Comparison of ENCODE assay signal across 1 cellular context in genomic region chr2:26059542-26059941, GRCh38.
TF ChIP-seq lines count a peak whose summit lies in the region.

No MANE protein-coding gene starts in this region.

TF ChIP-seq in GM12878, 131 proteins besides CTCF, POLR2A, EP300 and RAD21:
- no peak for TF ChIP-seq HDAC6 (IDR thresholded peaks at IDR 0.05; ENCODE audit: unreplicated experiment)
- TF ChIP-seq HSF1 (IDR thresholded peaks at IDR 0.05; ENCODE audit: low read depth, low read length): no peak
- TF ChIP-seq CBX3 (IDR thresholded peaks at IDR 0.05; ENCODE audit: borderline replicate concordance, low read depth): no peak
- no peak for TF ChIP-seq RB1 (IDR thresholded peaks at IDR 0.05; ENCODE audit: borderline replicate concordance)
- TF ChIP-seq LARP7 (IDR thresholded peaks at IDR 0.05): no peak
- no peak for TF ChIP-seq NR2C1 (IDR thresholded peaks at IDR 0.05)
- TF ChIP-seq SMAD1 (IDR thresholded peaks at IDR 0.05; ENCODE audit: low read depth, partially characterized antibody): no peak
- no peak for TF ChIP-seq POU2F2 (IDR thresholded peaks at IDR 0.05; ENCODE audit: borderline replicate concordance, low read depth, low read length)
- no peak for TF ChIP-seq RBBP5 (conservative IDR thresholded peaks at IDR 0.05)
- TF ChIP-seq SP1 (IDR thresholded peaks at IDR 0.05; ENCODE audit: low read depth, low read length): no peak
- TF ChIP-seq ELK1 (IDR thresholded peaks at IDR 0.05; ENCODE audit: low read depth, low read length): no peak
- no peak for TF ChIP-seq MYB (IDR thresholded peaks at IDR 0.05; ENCODE audit: borderline replicate concordance, low read depth, low read length)
- TF ChIP-seq NBN (IDR thresholded peaks at IDR 0.05): no peak
- no peak for TF ChIP-seq MLLT1 (IDR thresholded peaks at IDR 0.05)
- no peak for TF ChIP-seq ZNF592 (IDR thresholded peaks at IDR 0.05)
- no peak for TF ChIP-seq HDGF (IDR thresholded peaks at IDR 0.05)
- TF ChIP-seq SKIL (IDR thresholded peaks at IDR 0.05; ENCODE audit: low read depth, poor library complexity, severe bottlenecking): no peak
- TF ChIP-seq IKZF1 (conservative IDR thresholded peaks at IDR 0.05): no peak
- no peak for TF ChIP-seq CUX1 (IDR thresholded peaks at IDR 0.05; ENCODE audit: insufficient replicate concordance, low read depth, low read length)
- TF ChIP-seq DPF2 (IDR thresholded peaks at IDR 0.05): no peak
